In the genomic region with DNA sequence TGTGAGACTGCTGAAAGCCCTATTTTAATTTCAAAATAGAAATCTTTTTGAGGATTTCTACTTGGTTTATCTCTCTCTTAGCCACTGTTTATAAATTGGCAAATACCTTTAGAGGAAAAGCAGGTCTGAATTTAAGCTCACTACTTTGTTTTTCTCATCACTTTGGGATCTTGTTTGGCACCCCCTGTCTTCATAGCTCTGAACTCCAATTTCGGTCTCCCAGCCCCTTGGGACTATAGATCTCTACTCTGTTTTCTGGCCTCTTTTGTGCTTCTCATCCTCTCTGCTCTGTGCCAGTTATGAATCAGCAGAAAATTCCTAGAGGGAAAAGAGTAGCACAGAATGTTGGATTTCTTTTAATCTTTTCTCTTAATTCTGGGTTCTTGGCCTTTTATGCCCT, we compare ENCODE assay signal across 11 cellular contexts.
DNase-seq lines count a peak whose midpoint lies in the region; ATAC-seq, FAIRE-seq and TF ChIP-seq lines count a peak whose summit lies in the region.
"Had no signal": no experiment of that assay in that cellular context is flagged by ENCODE, and none has a peak within 500 bp of the region (broad histone marks: within the 10 kb centered on the region; RNA-seq: fewer than 3 reads in every experiment).

No MANE protein-coding gene starts in this region.

- no peak overlapping the region for H2BK15ac ChIP-seq in mesendoderm (replicated peaks; ENCODE audit: low read depth)

- no peak for TF ChIP-seq EP300 in K562 (IDR thresholded peaks at IDR 0.05; ENCODE audit: low read length)

- CTCF ChIA-PET in K562 (lab: Yijun Ruan, JAX; ENCODE audit: low intra/inter-chr PET ratio): no interaction called here
- CTCF ChIA-PET in GM10248 (lab: Yijun Ruan, JAX): interaction anchor here (0.6 to 2.5 kb wide), 6 partner anchors 13 to 254 kb away, joined by 3 to 11 read pairs (median 4); a partner anchor contains a TSS

- H4K5ac ChIP-seq in mesendoderm (ENCODE audit: low read length): no peak overlapping the region

- no peak for ATAC-seq in DND-41 (ENCODE audit: insufficient read depth, low read depth)
- peak; percentile 62; the same call in 2 of the 3 replicates for ATAC-seq in K562

- DNase-seq in DND-41 (no peak), K562 (ENCODE audit: extremely low read depth in 1 of 4, low spot score in 3 of 4) (peak in 1 of 4 experiments; percentile 14), mesendoderm (peak; percentile 69), GM10248 (ENCODE audit: extremely low spot score) (no peak), NCI-H526 treated with DMSO at 0.1 percent for 48 hours (lab: John Stamatoyannopoulos, UW) (no peak), caudate nucleus (lab: John Stamatoyannopoulos, UW) (no peak)
- DNase-seq: NCI-H2029; stimulated activated CD4-positive, alpha-beta T cell treated with anti-CD3 and anti-CD28 coated beads, Interleukin-15, amount 100 ng/mL, for 24 hours; substantia nigra had no signal

- H4K20me1 ChIP-seq in DND-41 (ENCODE audit: insufficient read depth, low read length) (peaks cover 6% of the 10 kb centered on the region; the same call in 1 of the 2 replicates), KMS-11 (ENCODE audit: insufficient read depth) (no peaks in the 10 kb centered on the region), K562 (replicated peaks; ENCODE audit: control insufficient read depth, insufficient read depth, low read length) (no peaks in the 10 kb centered on the region)

- H2BK120ac ChIP-seq in mesendoderm (ENCODE audit: low read depth, low read length): no peak overlapping the region

- no peak overlapping the region for H2BK5ac ChIP-seq in mesendoderm (ENCODE audit: low read length)

- H3K79me2 ChIP-seq in DND-41 (ENCODE audit: insufficient read depth, low read length) (no peaks in the 10 kb centered on the region), KMS-11 (ENCODE audit: insufficient read depth, low read depth) (peaks cover 63% of the 10 kb centered on the region), K562 (ENCODE audit: control insufficient read depth, insufficient read depth, low read length) (peaks cover 2% of the 10 kb centered on the region; the same call in 1 of the 3 replicates), mesendoderm (ENCODE audit: control insufficient read depth, insufficient read depth, low read length) (no peaks in the 10 kb centered on the region)

- in situ Hi-C loops in K562 (cut with MboI): no loop called here

- H2AFZ ChIP-seq in DND-41 (ENCODE audit: low read depth, low read length) (no peak overlapping the region), KMS-11 (ENCODE audit: low read depth) (no peak overlapping the region), K562 (ENCODE audit: low read depth, low read length) (no peak overlapping the region)

- intact Hi-C loops in K562 (cut with micrococcal nuclease): loop anchor here (5.0 kb wide), 1 partner anchor 116 kb away; no protein-coding TSS in a partner anchor

- H3K79me1 ChIP-seq in mesendoderm (ENCODE audit: low read length): no peaks in the 10 kb centered on the region

- no peak overlapping the region for H3K18ac ChIP-seq in mesendoderm (ENCODE audit: low read length)

- no peaks in the 10 kb centered on the region for H3K27me3 ChIP-seq in DND-41 (ENCODE audit: insufficient read depth, low read length, poor library complexity)
- H3K27me3 ChIP-seq in KMS-11 (ENCODE audit: insufficient read depth, low read depth): no peaks in the 10 kb centered on the region
- H3K27me3 ChIP-seq in K562 (ENCODE audit: control insufficient read depth in 2 of 2, insufficient read depth in 2 of 2, low read length in 2 of 2): no peaks in the 10 kb centered on the region
- no peaks in the 10 kb centered on the region for H3K27me3 ChIP-seq in mesendoderm (ENCODE audit: insufficient read depth, low read length, poor library complexity)

- no peaks in the 10 kb centered on the region for H3K9me1 ChIP-seq in K562 (ENCODE audit: control insufficient read depth, insufficient read depth, low read length)

- H3K27ac ChIP-seq in DND-41 (ENCODE audit: low read length) (no peak overlapping the region), KMS-11 (no peak overlapping the region), K562 (ENCODE audit: extremely low read depth, low read depth, low read length) (no peak overlapping the region), mesendoderm (ENCODE audit: low read depth, low read length) (no peak overlapping the region), caudate nucleus (ENCODE audit: low read depth, low read length) (no peak overlapping the region)

- peaks cover 11% of the 10 kb centered on the region for H3K36me3 ChIP-seq in DND-41 (ENCODE audit: insufficient read depth, low read length)
- H3K36me3 ChIP-seq in KMS-11 (ENCODE audit: insufficient read depth): no peaks in the 10 kb centered on the region
- H3K36me3 ChIP-seq in K562 (ENCODE audit: control insufficient read depth, insufficient read depth, low read length): peaks cover 2% of the 10 kb centered on the region; the same call in 1 of the 3 replicates
- H3K36me3 ChIP-seq in mesendoderm (ENCODE audit: control insufficient read depth, insufficient read depth, low read length): no peaks in the 10 kb centered on the region

- TF ChIP-seq CTCF in DND-41 (IDR thresholded peaks at IDR 0.05; ENCODE audit: borderline replicate concordance, extremely low read depth, low read length, poor library complexity, severe bottlenecking) (peak; percentile 48), KMS-11 (conservative IDR thresholded peaks at IDR 0.05; ENCODE audit: low read depth, low read length) (peak; percentile 41; the same call in 1 of the 2 replicates), K562 (IDR thresholded peaks at IDR 0.05 in 2 of 3, conservative IDR thresholded peaks at IDR 0.05 in 1 of 3; ENCODE audit: insufficient read depth in 2 of 3, low read depth in 1 of 3, low read length in 3 of 3) (peak in 2 of 3 experiments; percentile 26 to 29; a peak in 3 of 6 replicates), GM10248 (IDR thresholded peaks at IDR 0.05; ENCODE audit: control extremely low read depth, extremely low read depth, low read depth, missing control alignments) (no peak)

- H3K4ac ChIP-seq in mesendoderm (ENCODE audit: low read depth, low read length): no peak overlapping the region

- H3K4me3 ChIP-seq in DND-41 (ENCODE audit: low read depth in 1 of 2, low read length in 2 of 2) (no peak overlapping the region), KMS-11 (IDR thresholded peaks at IDR 0.05; ENCODE audit: insufficient read depth, low read depth, low read length) (no peak overlapping the region), K562 (no peak overlapping the region), mesendoderm (ENCODE audit: low read length) (no peak overlapping the region)

- no peak overlapping the region for H3K23ac ChIP-seq in mesendoderm (ENCODE audit: low read length)

- H2AK5ac ChIP-seq in mesendoderm (ENCODE audit: low read length): no peak overlapping the region

- no peak overlapping the region for H4K8ac ChIP-seq in mesendoderm (ENCODE audit: low read depth, low read length)

- no peak for FAIRE-seq in K562 (lab: Jason Lieb, UNC)
- FAIRE-seq: endometrium had no signal

- H3K4me1 ChIP-seq in DND-41 (ENCODE audit: insufficient read depth, low read length): no peaks in the 10 kb centered on the region
- peaks cover 56% of the 10 kb centered on the region for H3K4me1 ChIP-seq in KMS-11 (ENCODE audit: low read depth, poor library complexity, severe bottlenecking)
- H3K4me1 ChIP-seq in K562 (replicated peaks in 1 of 2; ENCODE audit: control insufficient read depth in 2 of 2, insufficient read depth in 2 of 2, low read length in 2 of 2): no peaks in the 10 kb centered on the region
- no peaks in the 10 kb centered on the region for H3K4me1 ChIP-seq in mesendoderm (ENCODE audit: control insufficient read depth, low read depth, low read length)

- no peak overlapping the region for H3K56ac ChIP-seq in mesendoderm (ENCODE audit: low read length)

- H3K4me2 ChIP-seq in DND-41 (ENCODE audit: insufficient read depth, low read length) (no peak overlapping the region), KMS-11 (0 out of 2 replicates have a peak overlapping the region, but pooled peaks have one; percentile 3), K562 (ENCODE audit: insufficient read depth, low read length) (no peak overlapping the region), mesendoderm (ENCODE audit: low read length) (no peak overlapping the region)

- TF ChIP-seq RAD21 in K562 (CRISPR knock-in tag; conservative IDR thresholded peaks at IDR 0.05 in 1 of 2, IDR thresholded peaks at IDR 0.05 in 1 of 2): no peak

- 90% methylated on average over 1 of the region's 1 CpG for WGBS in K562 (ENCODE audit: insufficient coverage, low coverage, missing lambda C conversion rate)
- WGBS in mesendoderm (ENCODE audit: extremely low coverage, insufficient coverage, low lambda C conversion rate): no CpG with 5 or more reads among the region's 1 CpG

- no peaks in the 10 kb centered on the region for H3K9me3 ChIP-seq in DND-41 (ENCODE audit: insufficient read depth, low read length, severe bottlenecking)
- H3K9me3 ChIP-seq in K562 (replicated peaks; ENCODE audit: control insufficient read depth, insufficient read depth, low read depth, low read length): no peaks in the 10 kb centered on the region; the same call in 1 of the 2 replicates

- no peak overlapping the region for H3K9ac ChIP-seq in DND-41 (ENCODE audit: low read depth, low read length)
- H3K9ac ChIP-seq in KMS-11: no peak overlapping the region
- no peak overlapping the region for H3K9ac ChIP-seq in K562 (ENCODE audit: insufficient read depth in 1 of 2, low read depth in 2 of 2, low read length in 2 of 2)
- no peak overlapping the region for H3K9ac ChIP-seq in mesendoderm (ENCODE audit: low read length)

- TF ChIP-seq POLR2A in K562 (conservative IDR thresholded peaks at IDR 0.05): no peak

- no TSS peak for BruUV-seq in K562 (replicated peaks; lab: Mats Ljungman, UMichigan)

- POLR2A ChIA-PET in K562 (lab: Yijun Ruan, JAX): interaction anchor here (0.8 kb wide), 1 partner anchor 118 kb away, joined by 4 read pairs; a partner anchor contains a TSS
- POLR2A ChIA-PET in GM10248 (lab: Yijun Ruan, JAX): no interaction called here

TF ChIP-seq in K562, 482 proteins besides CTCF, POLR2A, EP300 and RAD21:
- TF ChIP-seq MAFG (tag; conservative IDR thresholded peaks at IDR 0.05) (0 out of 2 replicates have a peak, but pooled peaks have one; percentile 13), WHSC1 (IDR thresholded peaks at IDR 0.05; ENCODE audit: low read length) (no peak), RBM17 (IDR thresholded peaks at IDR 0.05; ENCODE audit: borderline replicate concordance, low read depth, low read length) (no peak), ZNF316 (IDR thresholded peaks at IDR 0.05) (0 out of 2 replicates have a peak, but pooled peaks have one; percentile 12), C11orf30 (IDR thresholded peaks at IDR 0.05; ENCODE audit: low read depth) (0 out of 2 replicates have a peak, but pooled peaks have one; percentile 8), ZNF146 (CRISPR knock-in tag; IDR thresholded peaks at IDR 0.05; ENCODE audit: unreplicated experiment) (no peak), ZNF165 (CRISPR knock-in tag; IDR thresholded peaks at IDR 0.05; ENCODE audit: borderline replicate concordance) (no peak), HCFC1 (IDR thresholded peaks at IDR 0.05; ENCODE audit: low read depth, low read length) (no peak), PCBP2 (IDR thresholded peaks at IDR 0.05; ENCODE audit: low read depth, low read length, poor library complexity, severe bottlenecking) (no peak), ZC3H4 (CRISPR knock-in tag; IDR thresholded peaks at IDR 0.05; ENCODE audit: borderline replicate concordance) (no peak)
